Comparison of ENCODE assay signal across 9 cellular contexts in the genomic region with DNA sequence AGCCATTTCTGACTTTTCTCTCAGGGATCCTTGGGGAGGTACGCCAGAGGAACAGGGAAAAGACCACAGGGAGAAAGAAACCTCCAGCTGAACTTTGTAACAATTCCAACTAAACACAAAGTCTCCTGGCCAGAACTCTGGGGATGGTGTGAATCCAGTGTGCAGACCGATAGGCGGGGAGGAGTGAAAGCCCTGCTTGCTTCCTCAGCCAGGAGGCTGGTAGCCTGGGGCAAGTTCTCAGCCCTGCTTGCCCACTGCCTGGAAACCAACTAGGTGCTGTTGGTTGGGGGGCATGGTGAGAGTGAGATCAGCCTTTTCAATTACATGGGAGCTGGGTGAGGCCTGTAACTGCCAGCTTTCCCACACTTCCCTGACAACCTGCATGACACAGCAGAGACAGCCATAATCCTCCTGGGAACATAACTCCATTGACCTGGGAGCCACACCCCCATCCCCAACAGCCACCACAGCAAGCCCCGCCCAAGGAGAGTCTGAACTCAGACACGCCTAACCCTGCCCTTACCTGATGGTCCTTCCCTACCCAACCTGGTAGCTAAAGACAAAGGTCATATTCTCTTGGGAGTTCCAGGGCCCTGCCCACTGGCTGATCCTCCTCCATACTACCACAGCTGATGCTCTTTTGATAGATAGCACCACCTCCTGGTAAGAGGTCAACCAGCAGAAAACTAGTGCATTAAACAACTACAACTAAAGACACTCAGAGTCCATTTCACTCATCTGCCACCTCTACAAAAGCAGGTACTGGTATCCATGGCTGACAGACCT.
DNase-seq lines count a peak whose midpoint lies in the region; ATAC-seq, FAIRE-seq and TF ChIP-seq lines count a peak whose summit lies in the region.
"Had no signal": no experiment of that assay in that cellular context is flagged by ENCODE, and none has a peak within 500 bp of the region (broad histone marks: within the 10 kb centered on the region; RNA-seq: fewer than 3 reads in every experiment).

No MANE protein-coding gene starts in this region.

- peaks cover 9% of the 10 kb centered on the region for H3K4me1 Mint-ChIP-seq in activated T-helper 2 cell treated with anti-CD3 and anti-CD28 coated beads, Interferon-gamma antibody, Interleukin-2, Interleukin-4, amounts not matched to agents 10 μg/mL and 5 μg/mL and 100 μg/mL, durations not matched to agents 14 hours and 24 hours and 36 hours (ENCODE audit: low read depth)

- H2AFZ ChIP-seq in hepatocyte: no peak overlapping the region

- H3K79me2 ChIP-seq in hepatocyte: no peaks in the 10 kb centered on the region

- TF ChIP-seq CTCF in hepatocyte (IDR thresholded peaks at IDR 0.05; ENCODE audit: poor library complexity): peak; percentile 16

- no peak overlapping the region for H3K4me2 ChIP-seq in hepatocyte

- H3K27me3 Mint-ChIP-seq in activated T-helper 2 cell treated with anti-CD3 and anti-CD28 coated beads, Interferon-gamma antibody, Interleukin-2, Interleukin-4, amounts not matched to agents 10 μg/mL and 5 μg/mL and 100 μg/mL, durations not matched to agents 14 hours and 24 hours and 36 hours (ENCODE audit: low read depth): no peaks in the 10 kb centered on the region

- intact Hi-C loops in activated T-helper 2 cell treated with anti-CD3 and anti-CD28 coated beads, Interferon-gamma antibody, Interleukin-2, Interleukin-4, amounts not matched to agents 10 μg/mL and 5 μg/mL and 100 μg/mL, durations not matched to agents 14 hours and 24 hours and 36 hours (cut with micrococcal nuclease): loop anchor here (1.0 kb wide), 1 partner anchor 267 kb away; a partner anchor contains a TSS

- H3K27me3 ChIP-seq in H7 (ENCODE audit: control insufficient read depth, insufficient read depth, low read length) (no peaks in the 10 kb centered on the region), hepatocyte (no peaks in the 10 kb centered on the region)
- H3K27me3 ChIP-seq: SJSA1 had no signal

- no peak overlapping the region for H3K4me3 Mint-ChIP-seq in activated T-helper 2 cell treated with anti-CD3 and anti-CD28 coated beads, Interferon-gamma antibody, Interleukin-2, Interleukin-4, amounts not matched to agents 10 μg/mL and 5 μg/mL and 100 μg/mL, durations not matched to agents 14 hours and 24 hours and 36 hours (ENCODE audit: low read depth)

- no peak for TF ChIP-seq POLR2A in GM12892 (IDR thresholded peaks at IDR 0.05; ENCODE audit: low read depth, low read length)

- peak overlapping the region; percentile 55 for H3K27ac ChIP-seq in hepatocyte
- H3K27ac ChIP-seq: SJSA1 had no signal

- H3K4me3 ChIP-seq in H7 (ENCODE audit: insufficient read depth, low read depth, low read length) (no peak overlapping the region), hepatocyte (no peak overlapping the region)
- H3K4me3 ChIP-seq: SJSA1 had no signal

- H3K27ac Mint-ChIP-seq in activated T-helper 2 cell treated with anti-CD3 and anti-CD28 coated beads, Interferon-gamma antibody, Interleukin-2, Interleukin-4, amounts not matched to agents 10 μg/mL and 5 μg/mL and 100 μg/mL, durations not matched to agents 14 hours and 24 hours and 36 hours: no peak overlapping the region

- H4K20me1 ChIP-seq in hepatocyte (ENCODE audit: insufficient read depth, poor library complexity, severe bottlenecking): no peaks in the 10 kb centered on the region

- DNase-seq in COR-L47 (lab: John Stamatoyannopoulos, UW): peak; percentile 20
- peak; percentile 46 for DNase-seq in H7
- peak; percentile 27 for DNase-seq in RKO (ENCODE audit: low spot score)
- peak; percentile 42 for DNase-seq in hepatocyte (ENCODE audit: low spot score)
- DNase-seq in activated T-helper 2 cell treated with anti-CD3 and anti-CD28 coated beads, Interferon-gamma antibody, Interleukin-2, Interleukin-4, amounts not matched to agents 10 μg/mL and 5 μg/mL and 100 μg/mL, durations not matched to agents 14 hours and 24 hours and 36 hours (ENCODE audit: low spot score): no peak
- DNase-seq in GM12892 (ENCODE audit: insufficient read length): no peak
- no peak for DNase-seq in stimulated activated CD4-positive, alpha-beta T cell treated with anti-CD3 and anti-CD28 coated beads, Interleukin-15, amount 100 ng/mL, for 24 hours

- H3K4me1 ChIP-seq in hepatocyte (ENCODE audit: insufficient read depth): no peaks in the 10 kb centered on the region
- H3K4me1 ChIP-seq: SJSA1 had no signal

- ATAC-seq in HG02588 (IDR thresholded peaks at IDR 0.05; ENCODE audit: unreplicated experiment): no peak

- H3K36me3 ChIP-seq in H7 (replicated peaks; ENCODE audit: control insufficient read depth, insufficient read depth, low read length) (no peaks in the 10 kb centered on the region), hepatocyte (replicated peaks; ENCODE audit: insufficient read depth, low read depth) (no peaks in the 10 kb centered on the region)
- H3K36me3 ChIP-seq: SJSA1 had no signal

- no peaks in the 10 kb centered on the region for H3K9me3 ChIP-seq in hepatocyte (ENCODE audit: low read depth)

- peaks cover 45% of the 10 kb centered on the region for H3K9me3 Mint-ChIP-seq in activated T-helper 2 cell treated with anti-CD3 and anti-CD28 coated beads, Interferon-gamma antibody, Interleukin-2, Interleukin-4, amounts not matched to agents 10 μg/mL and 5 μg/mL and 100 μg/mL, durations not matched to agents 14 hours and 24 hours and 36 hours

- H3K9me2 ChIP-seq in hepatocyte (replicated peaks; ENCODE audit: insufficient read depth): no peaks in the 10 kb centered on the region

- 94% methylated on average over 5 of the region's 5 CpGs for WGBS in hepatocyte (ENCODE audit: low lambda C conversion rate, missing lambda C conversion rate)

- no peak for FAIRE-seq in GM12892 (lab: Jason Lieb, UNC)

- H3K36me3 Mint-ChIP-seq in activated T-helper 2 cell treated with anti-CD3 and anti-CD28 coated beads, Interferon-gamma antibody, Interleukin-2, Interleukin-4, amounts not matched to agents 10 μg/mL and 5 μg/mL and 100 μg/mL, durations not matched to agents 14 hours and 24 hours and 36 hours (ENCODE audit: low read depth): peaks cover 28% of the 10 kb centered on the region

Comparison
In these comparisons a context has a peak if more than half of its experiments do, and no peak if none do; other contexts are left out.
1. DNase-seq: peak in COR-L47 (single experiment), H7 (single experiment), RKO (single experiment) and hepatocyte (single experiment); none in activated T-helper 2 cell treated with anti-CD3 and anti-CD28 coated beads, Interferon-gamma antibody, Interleukin-2, Interleukin-4, amounts not matched to agents 10 μg/mL and 5 μg/mL and 100 μg/mL, durations not matched to agents 14 hours and 24 hours and 36 hours (single experiment), GM12892 (single experiment) and stimulated activated CD4-positive, alpha-beta T cell treated with anti-CD3 and anti-CD28 coated beads, Interleukin-15, amount 100 ng/mL, for 24 hours (single experiment).